In genomic region chr6:117615981-117616961, GRCh38 we compare ENCODE assay signal across 11 cellular contexts. TPM values are rescaled to one million over a fixed set of nuclear protein-coding genes. Genes with fewer than 3 reads are reported as not detected.
A peak's percentile ranks its signal among the peaks of the same experiment; 100 is the strongest.
DNase-seq lines count a peak whose midpoint lies in the region; ATAC-seq and TF ChIP-seq lines count a peak whose summit lies in the region.
"Had no signal": no experiment of that assay in that cellular context is flagged by ENCODE, and none has a peak within 500 bp of the region (broad histone marks: within the 10 kb centered on the region; RNA-seq: fewer than 3 reads in every experiment).

No MANE protein-coding gene starts in this region.

- no peak overlapping the region for H2AFZ ChIP-seq in PC-9

- BruUV-seq in PC-9 (replicated peaks; lab: Mats Ljungman, UMichigan): no TSS peak

- no peaks in the 10 kb centered on the region for H3K79me2 ChIP-seq in PC-9 (ENCODE audit: low read depth)

- no peaks in the 10 kb centered on the region for H4K20me1 ChIP-seq in PC-9 (ENCODE audit: insufficient read depth)

- CTCF ChIA-PET in CD8-positive, alpha-beta T cell (lab: Charles Lee): interaction anchor here (1.1 to 1.2 kb wide), 2 partner anchors 12 to 68 kb away, joined by 3 to 4 read pairs; no protein-coding TSS in a partner anchor
- CTCF ChIA-PET in PC-9 (lab: Charles Lee): no interaction called here
- CTCF ChIA-PET in naive thymus-derived CD4-positive, alpha-beta T cell (lab: Charles Lee): no interaction called here

- peak; percentile 55 for ATAC-seq in CD8-positive, alpha-beta T cell
- ATAC-seq in naive thymus-derived CD4-positive, alpha-beta T cell: peak; percentile 63
- ATAC-seq in HG03097 (IDR thresholded peaks at IDR 0.05; ENCODE audit: low FRiP score, unreplicated experiment) (no peak), HG02678 (IDR thresholded peaks at IDR 0.05; ENCODE audit: unreplicated experiment) (no peak), left lung (no peak)

- no peaks in the 10 kb centered on the region for H3K36me3 ChIP-seq in CD8-positive, alpha-beta T cell (ENCODE audit: insufficient read depth, low read length)
- H3K36me3 ChIP-seq in PC-9 (ENCODE audit: low read depth) (no peaks in the 10 kb centered on the region), left lung (no peaks in the 10 kb centered on the region)
- no peaks in the 10 kb centered on the region for H3K36me3 ChIP-seq in naive thymus-derived CD4-positive, alpha-beta T cell (ENCODE audit: control insufficient read depth in 2 of 3, insufficient read depth in 3 of 3, low read length in 3 of 3)
- H3K36me3 ChIP-seq: right atrium auricular region, uterus had no signal

- intact Hi-C loops in CD8-positive, alpha-beta T cell (cut with DNase I, micrococcal nuclease): no loop called here
- intact Hi-C loops in PC-9 (cut with micrococcal nuclease; ENCODE audit: unreplicated experiment): no loop called here
- intact Hi-C loops in naive thymus-derived CD4-positive, alpha-beta T cell (cut with micrococcal nuclease): no loop called here
- intact Hi-C loops in left lung (cut with DNase I): no loop called here
- intact Hi-C loops in cardiac septum (cut with DNase I): no loop called here

- H3K4me3 ChIP-seq in CD8-positive, alpha-beta T cell (ENCODE audit: low read depth, low read length): no peak overlapping the region
- H3K4me3 ChIP-seq in PC-9: no peak overlapping the region
- H3K4me3 ChIP-seq in naive thymus-derived CD4-positive, alpha-beta T cell (ENCODE audit: low read length): no peak overlapping the region
- no peak overlapping the region for H3K4me3 ChIP-seq in left lung
- H3K4me3 ChIP-seq: right atrium auricular region, uterus had no signal

- no peaks in the 10 kb centered on the region for H3F3A ChIP-seq in PC-9 (ENCODE audit: insufficient read depth, low read depth)

- peaks cover 16% of the 10 kb centered on the region for H3K4me1 ChIP-seq in CD8-positive, alpha-beta T cell (ENCODE audit: insufficient read depth, low read length)
- H3K4me1 ChIP-seq in PC-9 (replicated peaks; ENCODE audit: insufficient read depth): peaks cover 12% of the 10 kb centered on the region; the same call in 1 of the 2 replicates
- H3K4me1 ChIP-seq in naive thymus-derived CD4-positive, alpha-beta T cell (ENCODE audit: control insufficient read depth in 2 of 2, insufficient read depth in 2 of 2, low read length in 2 of 2): peaks cover 0 to 15% of the 10 kb centered on the region in 2 donors
- H3K4me1 ChIP-seq in left lung: no peaks in the 10 kb centered on the region
- H3K4me1 ChIP-seq: right atrium auricular region, uterus had no signal

- H3K27ac Mint-ChIP-seq in CD8-positive, alpha-beta T cell: no peak overlapping the region
- peak overlapping the region; percentile 55 for H3K27ac Mint-ChIP-seq in activated naive CD8-positive, alpha-beta T cell
- no peak overlapping the region for H3K27ac Mint-ChIP-seq in naive thymus-derived CD4-positive, alpha-beta T cell

- H3K9me3 Mint-ChIP-seq in CD8-positive, alpha-beta T cell: no peaks in the 10 kb centered on the region
- H3K9me3 Mint-ChIP-seq in activated naive CD8-positive, alpha-beta T cell (ENCODE audit: low read depth): no peaks in the 10 kb centered on the region
- peaks cover 0 to 3% (median 0%) of the 10 kb centered on the region in 11 donors for H3K9me3 Mint-ChIP-seq in naive thymus-derived CD4-positive, alpha-beta T cell

- no peaks in the 10 kb centered on the region for H3K9me3 ChIP-seq in CD8-positive, alpha-beta T cell (ENCODE audit: low read length)
- no peaks in the 10 kb centered on the region for H3K9me3 ChIP-seq in PC-9 (ENCODE audit: insufficient read depth, low read depth)
- no peaks in the 10 kb centered on the region for H3K9me3 ChIP-seq in naive thymus-derived CD4-positive, alpha-beta T cell (ENCODE audit: control insufficient read depth in 2 of 3, low read length in 3 of 3)
- no peaks in the 10 kb centered on the region for H3K9me3 ChIP-seq in left lung
- H3K9me3 ChIP-seq: right atrium auricular region, uterus had no signal

- POLR2A ChIA-PET in CD8-positive, alpha-beta T cell (lab: Charles Lee): interaction anchor here (0.7 kb wide), 1 partner anchor 1418 kb away, joined by 3 read pairs; no protein-coding TSS in a partner anchor
- POLR2A ChIA-PET in PC-9 (lab: Charles Lee; ENCODE audit: unreplicated experiment): no interaction called here
- POLR2A ChIA-PET in naive thymus-derived CD4-positive, alpha-beta T cell (lab: Charles Lee): no interaction called here

- DNase-seq in CD8-positive, alpha-beta T cell: peak in 5 of 7 experiments; percentile 11 to 53 (median 25)
- DNase-seq in PC-9 (peak in 1 of 2 experiments; percentile 46), left lung (no peak), cardiac septum (ENCODE audit: low spot score) (no peak)
- peak in 1 of 9 donors; percentile 20 for DNase-seq in naive thymus-derived CD4-positive, alpha-beta T cell
- DNase-seq: NCI-H1694 treated with DMSO at 0.1 percent for 48 hours, uterus had no signal

- peaks cover 4% of the 10 kb centered on the region for H3K27me3 Mint-ChIP-seq in CD8-positive, alpha-beta T cell (ENCODE audit: low read depth)
- H3K27me3 Mint-ChIP-seq in activated naive CD8-positive, alpha-beta T cell: peaks cover 3% of the 10 kb centered on the region
- H3K27me3 Mint-ChIP-seq in naive thymus-derived CD4-positive, alpha-beta T cell: peaks cover 5 to 13% (median 7%) of the 10 kb centered on the region in 5 donors

- no peak for TF ChIP-seq CTCF in CD8-positive, alpha-beta T cell (IDR thresholded peaks at IDR 0.05)
- no peak for TF ChIP-seq CTCF in PC-9 (conservative IDR thresholded peaks at IDR 0.05)
- TF ChIP-seq CTCF in left lung (IDR thresholded peaks at IDR 0.05): no peak

- peak overlapping the region; percentile 8; the same call in 1 of the 2 replicates for H3K4me2 ChIP-seq in PC-9

- no peaks in the 10 kb centered on the region for H3K9me2 ChIP-seq in PC-9 (ENCODE audit: insufficient read depth)

- peaks cover 20% of the 10 kb centered on the region for H3K4me1 Mint-ChIP-seq in CD8-positive, alpha-beta T cell (ENCODE audit: low read depth)
- H3K4me1 Mint-ChIP-seq in activated naive CD8-positive, alpha-beta T cell (ENCODE audit: low read depth): peaks cover 40% of the 10 kb centered on the region
- H3K4me1 Mint-ChIP-seq in naive thymus-derived CD4-positive, alpha-beta T cell: peaks cover 11 to 36% (median 15%) of the 10 kb centered on the region in 7 donors

- no peak overlapping the region for H3K27ac ChIP-seq in CD8-positive, alpha-beta T cell (ENCODE audit: low read depth, low read length)
- H3K27ac ChIP-seq in PC-9 (no peak overlapping the region), left lung (no peak overlapping the region)
- H3K27ac ChIP-seq in naive thymus-derived CD4-positive, alpha-beta T cell (ENCODE audit: low read depth, low read length): no peak overlapping the region
- H3K27ac ChIP-seq: right atrium auricular region, uterus had no signal

- H3K4me3 Mint-ChIP-seq in CD8-positive, alpha-beta T cell: no peak overlapping the region
- no peak overlapping the region for H3K4me3 Mint-ChIP-seq in activated naive CD8-positive, alpha-beta T cell
- no peak overlapping the region for H3K4me3 Mint-ChIP-seq in naive thymus-derived CD4-positive, alpha-beta T cell

- no peaks in the 10 kb centered on the region for H3K27me3 ChIP-seq in CD8-positive, alpha-beta T cell (ENCODE audit: insufficient read depth, low read length)
- H3K27me3 ChIP-seq in PC-9 (ENCODE audit: insufficient read depth, low read depth) (no peaks in the 10 kb centered on the region), left lung (no peaks in the 10 kb centered on the region)
- peaks cover 0 to 2% of the 10 kb centered on the region in 2 donors for H3K27me3 ChIP-seq in naive thymus-derived CD4-positive, alpha-beta T cell (ENCODE audit: control insufficient read depth in 2 of 2, insufficient read depth in 2 of 2, low read length in 2 of 2)
- H3K27me3 ChIP-seq: right atrium auricular region, uterus had no signal

- no peaks in the 10 kb centered on the region for H3K36me3 Mint-ChIP-seq in CD8-positive, alpha-beta T cell
- no peaks in the 10 kb centered on the region for H3K36me3 Mint-ChIP-seq in activated naive CD8-positive, alpha-beta T cell
- H3K36me3 Mint-ChIP-seq in naive thymus-derived CD4-positive, alpha-beta T cell: no peaks in the 10 kb centered on the region

RNA-seq across cellular contexts. Expression of gene GOPC, which starts 14.0 kb away (rescaled TPM):
- 1 to 10 TPM; 7.5 to 8.1 TPM for total RNA-seq in CD8-positive, alpha-beta T cell
- 10.8 and 14.1 TPM in 2 replicates for total RNA-seq in PC-9 (2021)
- total RNA-seq in naive thymus-derived CD4-positive, alpha-beta T cell: 10 to 100 TPM; 16.2 to 39.4 (median 26.5) TPM
- polyA plus RNA-seq in naive thymus-derived CD4-positive, alpha-beta T cell: 10 to 100 TPM; 14.3 to 17.3 TPM
- 10 to 100 TPM; 19.1 to 32.1 TPM for total RNA-seq in left lung
- 27.5 TPM for total RNA-seq in cardiac septum

RNA-seq across cellular contexts. Expression of gene NUS1, which starts 59.0 kb away (rescaled TPM):
- 10 to 100 TPM; 28.3 to 29.0 TPM for total RNA-seq in CD8-positive, alpha-beta T cell
- total RNA-seq in PC-9 (2021) (17.0 and 22.2 TPM in 2 replicates), left lung (10 to 100 TPM; 30.2 to 47.3 TPM), cardiac septum (18.0 TPM)
- total RNA-seq in naive thymus-derived CD4-positive, alpha-beta T cell: 10 to 100 TPM; 19.6 to 37.6 (median 33.2) TPM
- polyA plus RNA-seq in naive thymus-derived CD4-positive, alpha-beta T cell: 10 to 100 TPM; 10.9 to 13.3 TPM

Comparison
In these comparisons a context has a peak if more than half of its experiments do, and no peak if none do; other contexts are left out.
1. ATAC-seq: peak in CD8-positive, alpha-beta T cell (single experiment) and naive thymus-derived CD4-positive, alpha-beta T cell (single experiment); none in HG03097 (single experiment), HG02678 (single experiment) and left lung (single experiment).
2. DNase-seq: peak in CD8-positive, alpha-beta T cell (5 of 7); none in left lung (0 of 2) and cardiac septum (single experiment).